8 cellular contexts compared by ENCODE assay signal in the genomic region with DNA sequence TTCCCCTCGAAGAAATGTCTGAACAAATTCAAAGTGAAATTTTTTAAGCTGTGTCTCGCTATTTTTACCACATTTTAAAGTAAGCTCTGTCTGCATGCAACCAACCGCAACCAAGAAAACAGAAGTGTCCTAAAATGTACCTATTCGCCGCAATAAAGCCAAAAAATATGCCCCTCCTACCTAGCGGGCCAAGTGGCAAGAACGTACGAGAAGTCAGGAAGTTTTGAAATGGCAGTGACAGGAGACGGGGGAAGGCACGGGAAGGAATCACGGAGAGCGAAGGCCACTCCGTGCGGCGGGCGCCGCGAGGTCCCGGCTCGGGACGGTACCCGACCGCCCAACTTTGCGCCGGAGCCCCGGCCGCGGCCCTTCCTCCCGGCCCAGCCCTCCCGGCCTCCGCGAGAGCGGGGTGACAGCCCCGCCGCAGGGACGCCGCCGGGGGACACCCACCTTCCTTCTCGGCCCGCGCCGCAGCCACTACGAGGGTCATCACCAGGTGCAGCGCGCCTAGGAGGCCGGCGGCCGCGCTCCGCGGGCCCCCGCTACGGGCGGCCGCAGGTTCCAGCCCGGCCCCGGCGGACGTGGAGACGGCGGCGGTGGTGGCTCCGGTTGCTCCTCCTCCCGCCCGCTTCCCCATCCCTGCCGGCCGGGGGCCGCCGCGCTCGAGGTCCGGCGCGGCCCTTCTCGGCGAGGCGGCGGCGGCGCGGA.
DNase-seq lines count a peak whose midpoint lies in the region; ATAC-seq and TF ChIP-seq lines count a peak whose summit lies in the region.

No MANE protein-coding gene starts in this region.

- ATAC-seq in GM18499 (IDR thresholded peaks at IDR 0.05; ENCODE audit: insufficient read depth, unreplicated experiment) (peak; percentile 28), HG02588 (IDR thresholded peaks at IDR 0.05; ENCODE audit: unreplicated experiment) (peak; percentile 33)

- peak; percentile 84 for DNase-seq in NB4 (ENCODE audit: low read depth)
- DNase-seq in activated CD4-positive, alpha-beta T cell treated with anti-CD3 and anti-CD28 coated beads for 24 hours (ENCODE audit: low read depth in 2 of 2) = peak; percentile 4 to 22
- peak; percentile 33 for DNase-seq in dedifferentiated amniotic fluid mesenchymal stem cell (ENCODE audit: extremely low spot score)
- peak; percentile 50 for DNase-seq in medulla oblongata (ENCODE audit: extremely low spot score)
- DNase-seq in stimulated activated CD8-positive, alpha-beta memory T cell treated with anti-CD3 and anti-CD28 coated beads, Interleukin-15, amount 100 ng/mL, for 4 hours (ENCODE audit: low read depth in 2 of 2) = peak; percentile 6 to 37
- DNase-seq in OCI-M2 (lab: John Stamatoyannopoulos, UW; ENCODE audit: unreplicated experiment) = no peak

- TF ChIP-seq CTCF in NB4 (IDR thresholded peaks at IDR 0.05; ENCODE audit: low read depth, low read length) = no peak

- TF ChIP-seq POLR2A in NB4 (IDR thresholded peaks at IDR 0.05; ENCODE audit: extremely low read depth, insufficient read length) = no peak

- H3K4me3 ChIP-seq in NB4 (ENCODE audit: low read depth, low read length) = peak overlapping the region; percentile 93
